Comparison of ENCODE assay signal across 1 cellular context in genomic region chr11:60718524-60719316, GRCh38.
TF ChIP-seq lines count a peak whose summit lies in the region.

No MANE protein-coding gene starts in this region.

TF ChIP-seq in IMR-90, 13 proteins besides CTCF, POLR2A, EP300 and RAD21:
- TF ChIP-seq USF2 (IDR thresholded peaks at IDR 0.05; ENCODE audit: low read depth, low read length) = no peak
- no peak for TF ChIP-seq NFE2L2 (IDR thresholded peaks at IDR 0.05; ENCODE audit: low read depth, low read length)
- TF ChIP-seq MAZ (IDR thresholded peaks at IDR 0.05; ENCODE audit: borderline replicate concordance, low read depth, low read length) = no peak
- TF ChIP-seq CEBPB (IDR thresholded peaks at IDR 0.05; ENCODE audit: low read depth, low read length) = no peak
- TF ChIP-seq MXI1 (IDR thresholded peaks at IDR 0.05; ENCODE audit: borderline replicate concordance, low read depth, low read length) = no peak
- TF ChIP-seq SMC3 (IDR thresholded peaks at IDR 0.05; ENCODE audit: low read depth, low read length) = no peak
- TF ChIP-seq RCOR1 (IDR thresholded peaks at IDR 0.05; ENCODE audit: insufficient replicate concordance, low read length) = no peak
- no peak for TF ChIP-seq BHLHE40 (IDR thresholded peaks at IDR 0.05; ENCODE audit: low read depth, low read length)
- no peak for TF ChIP-seq ELK1 (IDR thresholded peaks at IDR 0.05; ENCODE audit: borderline replicate concordance, low read depth, low read length)
- no peak for TF ChIP-seq FOS (IDR thresholded peaks at IDR 0.05; ENCODE audit: low read depth, low read length)
- TF ChIP-seq RFX5 (IDR thresholded peaks at IDR 0.05; ENCODE audit: low read depth, low read length) = no peak
- TF ChIP-seq CHD1 (IDR thresholded peaks at IDR 0.05; ENCODE audit: low read depth, low read length) = no peak
- no peak for TF ChIP-seq MAFK (IDR thresholded peaks at IDR 0.05; ENCODE audit: low read depth, low read length)
